Comparison of ENCODE assay signal across 6 cellular contexts in genomic region chr18:53147472-53147871, GRCh38.
"Had no signal": no experiment of that assay in that cellular context is flagged by ENCODE, and none has a peak within 500 bp of the region (broad histone marks: within the 10 kb centered on the region; RNA-seq: fewer than 3 reads in every experiment).

No MANE protein-coding gene starts in this region.

- ATAC-seq: HepG2 had no signal

- H3K4me3 ChIP-seq: GM23248 had no signal

- H3K9ac ChIP-seq: GM23248 had no signal

- DNase-seq: GM23248, H9, HCEC 1CT, KBM-7 had no signal

- H3K27ac ChIP-seq: GM23248, HL-60 had no signal

- H2AFZ ChIP-seq: GM23248 had no signal
